8 cellular contexts compared by ENCODE assay signal in the genomic region with DNA sequence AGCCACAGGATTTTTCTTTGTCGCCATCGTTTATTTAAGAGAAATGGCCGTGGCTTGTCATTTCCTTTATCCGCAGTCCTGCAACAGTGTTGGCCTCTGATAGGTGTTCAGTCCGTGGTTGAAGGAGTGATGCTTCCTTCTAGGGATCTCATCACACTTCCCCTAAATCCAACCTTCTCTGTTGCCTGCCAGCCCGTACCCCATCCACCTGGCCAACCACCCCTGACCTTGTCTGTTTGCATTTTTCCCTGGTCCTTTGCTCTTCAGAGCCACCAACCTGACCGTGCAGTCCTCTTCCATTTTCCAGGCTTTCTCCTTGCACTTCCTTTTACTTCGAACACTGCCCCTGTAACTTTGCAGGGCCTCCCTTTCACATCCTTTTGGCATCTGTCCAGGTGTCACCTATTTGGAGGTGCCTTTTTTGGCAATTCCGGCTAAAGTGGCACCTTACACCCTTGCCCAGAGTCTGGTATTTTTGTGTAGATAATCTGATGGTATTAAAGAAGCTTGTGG. TPM values are rescaled to one million over a fixed set of nuclear protein-coding genes. Genes with fewer than 3 reads are reported as not detected.
DNase-seq lines count a peak whose midpoint lies in the region; ATAC-seq, FAIRE-seq and TF ChIP-seq lines count a peak whose summit lies in the region.

No MANE protein-coding gene starts in this region.

- H3K9me3 Mint-ChIP-seq in endothelial cell (ENCODE audit: unreplicated experiment) (no peaks in the 10 kb centered on the region), osteocyte (ENCODE audit: unreplicated experiment) (no peaks in the 10 kb centered on the region)

- H3K27ac ChIP-seq in RWPE1 (peak overlapping the region; percentile 97), pancreas (peak overlapping the region; percentile 98 to 99 (median 98))

- POLR2A ChIA-PET in RWPE1 (lab: Yijun Ruan, JAX; ENCODE audit: low non-redundant PET) = no interaction called here

- H3K4me3 ChIP-seq in BE2C (ENCODE audit: low read depth, low read length) (peak overlapping the region; percentile 99), GM12865 (ENCODE audit: low read depth, low read length) (peak overlapping the region; percentile 85), pancreas (peak overlapping the region; percentile 58 to 95 (median 90))

- peak overlapping the region; percentile 98 for H3K27ac Mint-ChIP-seq in endothelial cell (ENCODE audit: unreplicated experiment)
- no peak overlapping the region for H3K27ac Mint-ChIP-seq in osteocyte (ENCODE audit: unreplicated experiment)

- peaks cover 33% of the 10 kb centered on the region for H3K36me3 ChIP-seq in BE2C
- H3K36me3 ChIP-seq in pancreas = peaks cover 0 to 17% (median 10%) of the 10 kb centered on the region in 3 donors

- H3K27me3 Mint-ChIP-seq in endothelial cell (ENCODE audit: unreplicated experiment) (peaks cover 11% of the 10 kb centered on the region), osteocyte (ENCODE audit: unreplicated experiment) (no peaks in the 10 kb centered on the region)

- H3K27me3 ChIP-seq in BE2C = no peaks in the 10 kb centered on the region
- H3K27me3 ChIP-seq in pancreas = no peaks in the 10 kb centered on the region

- no peak for FAIRE-seq in pancreas (lab: Jason Lieb, UNC)

- no peak for DNase-seq in BE2C
- DNase-seq in GM12865 (ENCODE audit: low read depth) = peak; percentile 78
- peak; percentile 13 for DNase-seq in RWPE1 (ENCODE audit: low spot score)
- peak; percentile 4 for DNase-seq in endothelial cell (ENCODE audit: low spot score)
- peak in 2 of 6 donors; percentile 10 to 22 for DNase-seq in pancreas
- no peak for DNase-seq in kidney glomerular epithelial cell (lab: John Stamatoyannopoulos, UW)
- DNase-seq in osteocyte (ENCODE audit: extremely low spot score, unreplicated experiment) = no peak
- no peak for DNase-seq in T-helper 9 cell

- 1 to 2% methylated on average over 9 of the region's 9 CpGs for WGBS in pancreas, 2 donors

- peaks cover 4% of the 10 kb centered on the region; the same call in 1 of the 2 replicates for H3K4me1 ChIP-seq in BE2C
- peaks cover 7 to 14% (median 7%) of the 10 kb centered on the region in 3 donors for H3K4me1 ChIP-seq in pancreas

- CTCF ChIA-PET in RWPE1 (lab: Yijun Ruan, JAX) = no interaction called here

- intact Hi-C loops in pancreas (cut with DNase I) = no loop called here

- H3K36me3 Mint-ChIP-seq in endothelial cell (ENCODE audit: low read depth, unreplicated experiment) = peaks cover 25% of the 10 kb centered on the region
- H3K36me3 Mint-ChIP-seq in osteocyte (ENCODE audit: unreplicated experiment) = peaks cover 14% of the 10 kb centered on the region

- H3K4me1 Mint-ChIP-seq in endothelial cell (ENCODE audit: unreplicated experiment) (peaks cover 13% of the 10 kb centered on the region), osteocyte (ENCODE audit: unreplicated experiment) (peaks cover 31% of the 10 kb centered on the region)

- TF ChIP-seq CTCF in BE2C (IDR thresholded peaks at IDR 0.05; ENCODE audit: low read depth, low read length) (no peak), GM12865 (IDR thresholded peaks at IDR 0.05; ENCODE audit: insufficient read depth, low read depth, low read length, missing control alignments) (no peak), RWPE1 (conservative IDR thresholded peaks at IDR 0.05; ENCODE audit: low read depth) (no peak), endothelial cell (IDR thresholded peaks at IDR 0.05; ENCODE audit: unreplicated experiment) (no peak), pancreas (IDR thresholded peaks at IDR 0.05) (no peak), osteocyte (IDR thresholded peaks at IDR 0.05) (no peak)

- H3K4me3 Mint-ChIP-seq in endothelial cell (ENCODE audit: unreplicated experiment) (no peak overlapping the region), osteocyte (ENCODE audit: unreplicated experiment) (no peak overlapping the region)

- no peaks in the 10 kb centered on the region for H3K9me3 ChIP-seq in BE2C
- H3K9me3 ChIP-seq in pancreas = no peaks in the 10 kb centered on the region

- ATAC-seq in pancreas = no peak

RNA-seq across cellular contexts. Expression of gene ZNF460, which starts 0.7 kb away (rescaled TPM):
- polyA plus RNA-seq in BE2C (2012; ENCODE audit: insufficient read depth, insufficient read length, low read depth) = 2.7 TPM
- 51.2 TPM for total RNA-seq in endothelial cell (ENCODE audit: unreplicated experiment)
- 10 to 100 TPM; 15.9 to 30.9 (median 24.6) TPM for total RNA-seq in pancreas
- 1 to 10 TPM in 1 of 2 donors, under 1 TPM in 1; 0.45 to 3.8 TPM for polyA plus RNA-seq in pancreas
- 85.1 and 86.1 TPM in 2 replicates for total RNA-seq in osteocyte

RNA-seq across cellular contexts. Expression of gene ZNF543, which starts 39.3 kb away (rescaled TPM):
- 0.82 TPM for polyA plus RNA-seq in BE2C (2012; ENCODE audit: insufficient read depth, insufficient read length, low read depth)
- total RNA-seq in endothelial cell (ENCODE audit: unreplicated experiment) = 13.7 TPM
- 1 to 10 TPM; 1.3 to 4.1 (median 1.5) TPM for total RNA-seq in pancreas
- polyA plus RNA-seq in pancreas = 1 to 10 TPM in 1 of 2 donors, under 1 TPM in 1; 0.76 to 1.4 TPM
- total RNA-seq in osteocyte = 7.1 and 7.3 TPM in 2 replicates

RNA-seq across cellular contexts. Expression of gene ZNF805, which starts 40.5 kb away (rescaled TPM):
- polyA plus RNA-seq in BE2C (2012; ENCODE audit: insufficient read depth, insufficient read length, low read depth) = 2.2 TPM
- total RNA-seq in endothelial cell (ENCODE audit: unreplicated experiment) = 20.4 TPM
- 1 to 10 TPM; 4.1 to 8.9 (median 5.2) TPM for total RNA-seq in pancreas
- polyA plus RNA-seq in pancreas = under 1 TPM; 0.75 to 0.95 TPM
- 23.7 and 24.5 TPM in 2 replicates for total RNA-seq in osteocyte

RNA-seq across cellular contexts. Expression of gene AURKC, which starts 50.1 kb away (rescaled TPM):
- polyA plus RNA-seq in BE2C (2012; ENCODE audit: insufficient read depth, insufficient read length, low read depth) = 1.2 TPM
- total RNA-seq in endothelial cell (ENCODE audit: unreplicated experiment) = 3.2 TPM
- total RNA-seq in pancreas = under 1 TPM; 0.28 to 0.87 (median 0.64) TPM
- polyA plus RNA-seq in pancreas = 1 to 10 TPM; 1.1 to 2.3 TPM
- total RNA-seq in osteocyte = 0.86 and 0.94 TPM in 2 replicates

Comparison
In these comparisons a context has a peak if more than half of its experiments do, and no peak if none do; other contexts are left out.
1. DNase-seq: peak in GM12865 (single experiment), RWPE1 (single experiment) and endothelial cell (single experiment); none in BE2C (single experiment), kidney glomerular epithelial cell (single experiment), osteocyte (single experiment) and T-helper 9 cell (single experiment).
2. Peak in every context shown above with its lines, with median percentiles within 50 percentile points of each other: H3K4me3 ChIP-seq.